In genomic region chr6:83597511-83597910, GRCh38 we compare ENCODE assay signal across 1 cellular context.
TF ChIP-seq lines count a peak whose summit lies in the region.

No MANE protein-coding gene starts in this region.

TF ChIP-seq in H1, 55 proteins besides CTCF, POLR2A, EP300 and RAD21 (continued from another document):
- TF ChIP-seq RNF2 (IDR thresholded peaks at IDR 0.05; ENCODE audit: borderline replicate concordance, low read depth, low read length, missing control alignments, poor library complexity, severe bottlenecking) = no peak
- no peak for TF ChIP-seq KDM4A (IDR thresholded peaks at IDR 0.05; ENCODE audit: low read depth, low read length, severe bottlenecking)
- no peak for TF ChIP-seq JUND (IDR thresholded peaks at IDR 0.05; ENCODE audit: low read length)
- TF ChIP-seq TBP (IDR thresholded peaks at IDR 0.05; ENCODE audit: low read depth, low read length) = no peak
- no peak for TF ChIP-seq RFX5 (IDR thresholded peaks at IDR 0.05; ENCODE audit: borderline replicate concordance, low read depth, low read length)
- no peak for TF ChIP-seq EZH2 (IDR thresholded peaks at IDR 0.05; ENCODE audit: low read depth, low read length, severe bottlenecking)
- TF ChIP-seq SIRT6 (IDR thresholded peaks at IDR 0.05; ENCODE audit: low read length) = no peak
- no peak for TF ChIP-seq RBBP5 (IDR thresholded peaks at IDR 0.05; ENCODE audit: borderline replicate concordance, low read depth, low read length)
- TF ChIP-seq RXRA (IDR thresholded peaks at IDR 0.05; ENCODE audit: insufficient read depth, low read depth, low read length) = no peak
- TF ChIP-seq CTBP2 (IDR thresholded peaks at IDR 0.05; ENCODE audit: borderline replicate concordance, insufficient read depth, insufficient read length, low read length) = no peak
- TF ChIP-seq KDM5A (IDR thresholded peaks at IDR 0.05; ENCODE audit: low read length) = no peak
- no peak for TF ChIP-seq POLR2AphosphoS5 (IDR thresholded peaks at IDR 0.05; ENCODE audit: low read depth, low read length)
- no peak for TF ChIP-seq EGR1 (IDR thresholded peaks at IDR 0.05; ENCODE audit: borderline replicate concordance, low read depth, low read length)
